ENCODE assay signal across 8 cellular contexts in genomic region chr19:13195678-13196077, GRCh38. TPM values are rescaled to one million over a fixed set of nuclear protein-coding genes. Genes with fewer than 3 reads are reported as not detected.
DNase-seq lines count a peak whose midpoint lies in the region; ATAC-seq, FAIRE-seq and TF ChIP-seq lines count a peak whose summit lies in the region.

No MANE protein-coding gene starts in this region.

- no peak for ATAC-seq in HG02870 (IDR thresholded peaks at IDR 0.05; ENCODE audit: unreplicated experiment)
- no peak for ATAC-seq in GM21786 (IDR thresholded peaks at IDR 0.05; ENCODE audit: unreplicated experiment)
- ATAC-seq in HG03135 (IDR thresholded peaks at IDR 0.05; ENCODE audit: unreplicated experiment), result no peak

- H3K4me2 ChIP-seq in PC-9, result no peak overlapping the region

- H3K4me3 ChIP-seq in PC-9 (no peak overlapping the region), spleen (no peak overlapping the region)

- BruUV-seq in PC-9 (replicated peaks; lab: Mats Ljungman, UMichigan), result no TSS peak

- no peaks in the 10 kb centered on the region for H3K79me2 ChIP-seq in PC-9 (ENCODE audit: low read depth)

- no peak overlapping the region for H2AFZ ChIP-seq in PC-9

- FAIRE-seq in GM12891 (lab: Jason Lieb, UNC), result peak; percentile 90

- peaks cover 5% of the 10 kb centered on the region for H3F3A ChIP-seq in PC-9 (ENCODE audit: insufficient read depth, low read depth)

- DNase-seq in GM12891 (ENCODE audit: insufficient read length, low spot score) (peak; percentile 69), PC-9 (peak; percentile 29 to 41), spleen (peak; percentile 85), D341Med (ENCODE audit: low spot score) (no peak)
- peak; percentile 51 for DNase-seq in central memory CD4-positive, alpha-beta T cell

- no peak for TF ChIP-seq POLR2A in GM12891 (IDR thresholded peaks at IDR 0.05; ENCODE audit: low read depth, low read length)
- TF ChIP-seq POLR2A in spleen (IDR thresholded peaks at IDR 0.05), result no peak

- H3K4me1 ChIP-seq in PC-9 (replicated peaks; ENCODE audit: insufficient read depth) (peaks cover 8% of the 10 kb centered on the region), spleen (peaks cover 4 to 31% (median 24%) of the 10 kb centered on the region in 6 donors)

- POLR2A ChIA-PET in PC-9 (lab: Charles Lee; ENCODE audit: unreplicated experiment), result no interaction called here

- 68 to 80% (median 69%) methylated on average over 11 of the region's 11 CpGs for WGBS in spleen, 5 donors

- H3K36me3 ChIP-seq in PC-9 (ENCODE audit: low read depth) (no peaks in the 10 kb centered on the region), spleen (no peaks in the 10 kb centered on the region)

- intact Hi-C loops in PC-9 (cut with micrococcal nuclease; ENCODE audit: unreplicated experiment), result loop anchor here (2.0 to 5.0 kb wide), 2 partner anchors 41 to 67 kb away; no protein-coding TSS in a partner anchor
- intact Hi-C loops in spleen (cut with DNase I; ENCODE audit: low total_unique reads), result loop anchor here (2.0 kb wide), 1 partner anchor 67 kb away; no protein-coding TSS in a partner anchor

- CTCF ChIA-PET in PC-9 (lab: Charles Lee), result interaction anchor here (0.6 to 1.5 kb wide), 4 partner anchors 19 to 222 kb away, joined by 4 to 9 read pairs (median 6); no protein-coding TSS in a partner anchor

- H3K9me3 ChIP-seq in PC-9 (ENCODE audit: insufficient read depth, low read depth) (no peaks in the 10 kb centered on the region), spleen (no peaks in the 10 kb centered on the region)

- H3K27me3 ChIP-seq in PC-9 (ENCODE audit: insufficient read depth, low read depth) (no peaks in the 10 kb centered on the region), spleen (replicated peaks in 1 of 7) (no peaks in the 10 kb centered on the region)

- no peaks in the 10 kb centered on the region for H3K9me2 ChIP-seq in PC-9 (ENCODE audit: insufficient read depth)

- H3K27ac ChIP-seq in PC-9, result no peak overlapping the region
- no peak overlapping the region for H3K27ac ChIP-seq in spleen

- no peaks in the 10 kb centered on the region for H4K20me1 ChIP-seq in PC-9 (ENCODE audit: insufficient read depth)

- TF ChIP-seq CTCF in PC-9 (conservative IDR thresholded peaks at IDR 0.05) (peak; percentile 50), spleen (IDR thresholded peaks at IDR 0.05 in 8 of 11, conservative IDR thresholded peaks at IDR 0.05 in 3 of 11) (peak in 10 of 11 experiments; percentile 12 to 57 (median 41))

TF ChIP-seq in GM12891, 5 proteins besides CTCF, POLR2A, EP300 and RAD21:
- TF ChIP-seq POU2F2 (IDR thresholded peaks at IDR 0.05; ENCODE audit: low read depth, low read length) (no peak), SPI1 (IDR thresholded peaks at IDR 0.05; ENCODE audit: low read depth, low read length) (no peak)

RNA-seq across cellular contexts. Expression of gene IER2, which starts 45.5 kb away (rescaled TPM):
- polyA plus RNA-seq in GM12891 (2012; ENCODE audit: low read depth, missing spikeins), result 61.4 TPM
- total RNA-seq in PC-9 (2021) (72.7 and 95.5 TPM in 2 replicates), spleen (100 to 1,000 TPM in 4 of 7 donors, 10 to 100 TPM in 3; 59.7 to 131 (median 104) TPM)
- 10 to 100 TPM; 56.7 to 92.2 (median 76.6) TPM for polyA plus RNA-seq in spleen

RNA-seq across cellular contexts. Expression of gene STX10, which starts 45.5 kb away (rescaled TPM):
- polyA plus RNA-seq in GM12891 (2012; ENCODE audit: low read depth, missing spikeins), result 42.4 TPM
- total RNA-seq in PC-9 (2021) (86.2 and 89.6 TPM in 2 replicates), spleen (10 to 100 TPM; 43.8 to 89.5 (median 55.8) TPM)
- polyA plus RNA-seq in spleen, result 10 to 100 TPM; 78.3 to 98.0 (median 93.7) TPM
